Comparison of ENCODE assay signal across 1 cellular context in genomic region chr14:55577229-55577628, GRCh38.
TF ChIP-seq lines count a peak whose summit lies in the region.

No MANE protein-coding gene starts in this region.

TF ChIP-seq in endothelial cell of umbilical vein, 7 proteins besides CTCF, POLR2A, EP300 and RAD21 (continued from another document):
- no peak for TF ChIP-seq EZH2 (IDR thresholded peaks at IDR 0.05; ENCODE audit: borderline replicate concordance, low read depth, low read length, severe bottlenecking)
